29 cellular contexts compared by ENCODE assay signal in the genomic region with DNA sequence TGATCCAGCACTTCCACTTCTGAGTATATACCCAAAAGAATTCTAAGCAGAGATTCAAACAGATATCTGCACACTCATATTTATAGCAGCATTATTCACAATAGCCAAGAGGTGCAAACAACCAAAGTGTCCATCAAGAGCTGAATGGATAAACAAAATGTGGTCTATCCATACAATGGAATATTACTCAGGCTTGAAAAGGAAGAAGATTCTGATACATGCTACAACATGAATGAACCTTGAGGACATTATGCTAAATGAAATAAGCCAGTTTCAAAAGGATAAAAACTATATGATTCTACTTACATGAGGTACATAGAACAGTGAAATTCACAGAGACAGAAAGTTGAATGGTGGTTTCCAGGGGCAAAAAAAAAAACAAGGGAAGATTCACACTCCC.
"Had no signal": no experiment of that assay in that cellular context is flagged by ENCODE, and none has a peak within 500 bp of the region (broad histone marks: within the 10 kb centered on the region; RNA-seq: fewer than 3 reads in every experiment).

No MANE protein-coding gene starts in this region.

- H3K27ac ChIP-seq: neutrophil, ovary, parathyroid adenoma, psoas muscle, right lobe of liver, sigmoid colon, stomach, testis, tibial artery, transverse colon, upper lobe of left lung, vagina had no signal

- H3K4me1 ChIP-seq: parathyroid adenoma, psoas muscle, right lobe of liver, sigmoid colon, stomach, testis, tibial artery, transverse colon, vagina had no signal

- H2AFZ ChIP-seq: parathyroid adenoma had no signal

- DNase-seq: naive B cell; naive thymus-derived CD8-positive, alpha-beta T cell; nephron progenitor cell; nucleus accumbens; ovary; posterior cingulate gyrus; psoas muscle; right cardiac atrium; right lobe of liver; sigmoid colon; small intestine; stimulated activated CD4-positive, alpha-beta T cell treated with anti-CD3 and anti-CD28 coated beads, Interleukin-15, amount 100 ng/mL, for 24 hours; stimulated activated CD4-positive, alpha-beta T cell treated with anti-CD3 and anti-CD28 coated beads, Interleukin-2, amount 100 ng/mL, for 24 hours; stimulated activated CD4-positive, alpha-beta T cell treated with anti-CD3 and anti-CD28 coated beads, Interleukin-2, amount 100 ng/mL, for 48 hours; stimulated activated CD4-positive, alpha-beta T cell treated with anti-CD3 and anti-CD28 coated beads, Interleukin-4, amount 100 ng/mL, for 24 hours; stimulated activated naive B cell treated with anti-CD40 and anti-IgM and Interleukin-4, amounts not matched to agents 10 μg/mL and 1 μg/mL and 100 μg/mL, for 72 hours; stimulated activated naive CD4-positive, alpha-beta T cell treated with Interleukin-2 at 50 U/mL for 16 hours; stomach; testis; tibial artery; transverse colon; upper lobe of left lung had no signal

- H3K36me3 Mint-ChIP-seq: naive thymus-derived CD8-positive, alpha-beta T cell; stimulated activated effector memory CD8-positive, alpha-beta T cell treated with anti-CD3 and anti-CD28 coated beads, Interleukin-12 subunit alpha, Interleukin-12 subunit beta, amount 100 ng/mL, for 72 hours; stimulated activated naive B cell treated with anti-CD40 and anti-IgM and Interleukin-4, amounts not matched to agents 10 μg/mL and 1 μg/mL and 100 μg/mL, for 72 hours had no signal

- H3K4me3 ChIP-seq: ovary, psoas muscle, right lobe of liver, sigmoid colon, stomach, testis, tibial artery, transverse colon, upper lobe of left lung, vagina had no signal

- H3K9me3 Mint-ChIP-seq: naive thymus-derived CD8-positive, alpha-beta T cell; nephron progenitor cell; neural crest cell; stimulated activated effector memory CD8-positive, alpha-beta T cell treated with anti-CD3 and anti-CD28 coated beads, Interleukin-12 subunit alpha, Interleukin-12 subunit beta, amount 100 ng/mL, for 72 hours; stimulated activated naive CD8-positive, alpha-beta T cell treated with anti-CD3 and anti-CD28 coated beads, Interleukin-15, Interleukin-2, amounts not matched to agents 100 ng/mL and 50 ng/mL, for 24 hours had no signal

- H3K9ac ChIP-seq: parathyroid adenoma had no signal

- H3K9me3 ChIP-seq: neutrophil, ovary, psoas muscle, right lobe of liver, sigmoid colon, stomach, testis, tibial artery, transverse colon, upper lobe of left lung, vagina had no signal

- H3K27ac Mint-ChIP-seq: naive B cell; nephron progenitor cell; progenitor cell of endocrine pancreas; stimulated activated effector memory CD8-positive, alpha-beta T cell treated with anti-CD3 and anti-CD28 coated beads, Interleukin-12 subunit alpha, Interleukin-12 subunit beta, amount 100 ng/mL, for 72 hours; stimulated activated naive B cell treated with anti-CD40 and anti-IgM and Interleukin-4, amounts not matched to agents 10 μg/mL and 1 μg/mL and 100 μg/mL, for 72 hours; stimulated activated naive CD8-positive, alpha-beta T cell treated with anti-CD3 and anti-CD28 coated beads, Interleukin-15, Interleukin-2, amounts not matched to agents 100 ng/mL and 50 ng/mL, for 24 hours had no signal

- H3K79me2 ChIP-seq: parathyroid adenoma had no signal

- H3K4me1 Mint-ChIP-seq: neural crest cell; stimulated activated naive B cell treated with anti-CD40 and anti-IgM and Interleukin-4, amounts not matched to agents 10 μg/mL and 1 μg/mL and 100 μg/mL, for 72 hours had no signal

- H3K4me3 Mint-ChIP-seq: naive B cell; naive thymus-derived CD8-positive, alpha-beta T cell; nephron progenitor cell; neural crest cell; stimulated activated effector memory CD8-positive, alpha-beta T cell treated with anti-CD3 and anti-CD28 coated beads, Interleukin-12 subunit alpha, Interleukin-12 subunit beta, amount 100 ng/mL, for 72 hours; stimulated activated naive B cell treated with anti-CD40 and anti-IgM and Interleukin-4, amounts not matched to agents 10 μg/mL and 1 μg/mL and 100 μg/mL, for 72 hours; stimulated activated naive CD8-positive, alpha-beta T cell treated with anti-CD3 and anti-CD28 coated beads, Interleukin-15, Interleukin-2, amounts not matched to agents 100 ng/mL and 50 ng/mL, for 24 hours had no signal

- H3K27me3 ChIP-seq: ovary, right lobe of liver, testis, transverse colon, upper lobe of left lung, vagina had no signal

- ATAC-seq: naive thymus-derived CD8-positive, alpha-beta T cell; psoas muscle; right cardiac atrium; right lobe of liver; stimulated activated effector memory CD8-positive, alpha-beta T cell treated with anti-CD3 and anti-CD28 coated beads, Interleukin-12 subunit alpha, Interleukin-12 subunit beta, amount 100 ng/mL, for 72 hours; stimulated activated naive B cell treated with anti-CD40 and anti-IgM and Interleukin-4, amounts not matched to agents 10 μg/mL and 1 μg/mL and 100 μg/mL, for 72 hours had no signal

- H3K36me3 ChIP-seq: neutrophil, ovary, right lobe of liver, sigmoid colon, stomach, tibial artery, transverse colon, upper lobe of left lung, vagina had no signal
